In the genomic region with DNA sequence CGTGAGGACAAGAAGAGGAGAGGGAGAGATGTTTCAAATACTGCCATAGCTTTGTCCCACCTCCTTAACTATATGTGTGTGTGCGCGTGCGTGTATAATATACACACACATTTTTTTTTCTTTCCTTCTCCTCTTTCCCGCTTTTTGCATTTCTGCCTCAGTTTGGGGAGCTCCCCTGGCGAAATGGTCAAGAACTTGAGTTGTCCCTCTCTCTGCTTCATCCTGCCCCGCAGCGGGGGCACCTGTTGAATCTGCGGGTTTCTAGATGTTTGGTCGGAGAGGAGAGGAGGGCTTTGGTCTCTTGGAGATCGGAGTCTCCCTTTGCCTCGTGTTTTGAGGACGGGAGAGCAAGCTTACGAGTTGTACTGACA, we compare ENCODE assay signal across 8 cellular contexts. TPM values are rescaled to one million over a fixed set of nuclear protein-coding genes. Genes with fewer than 3 reads are reported as not detected.
DNase-seq lines count a peak whose midpoint lies in the region; TF ChIP-seq lines count a peak whose summit lies in the region.

No MANE protein-coding gene starts in this region.

- no peaks in the 10 kb centered on the region for H3K27me3 ChIP-seq in dorsolateral prefrontal cortex

- DNase-seq in DMS53 treated with DMSO at 0.1 percent for 48 hours (lab: John Stamatoyannopoulos, UW; ENCODE audit: unreplicated experiment) (peak; percentile 52), GM20000 (ENCODE audit: low spot score) (peak; percentile 59), HS-27A (ENCODE audit: low read depth) (peak; percentile 34), SHP77 treated with DMSO at 0.1 percent for 48 hours (lab: John Stamatoyannopoulos, UW) (peak; percentile 26), dorsolateral prefrontal cortex (peak in 3 of 10 donors; percentile 9 to 14 (median 13)), medulla oblongata (ENCODE audit: extremely low spot score) (peak; percentile 49), type B pancreatic cell (ENCODE audit: extremely low spot score, unreplicated experiment) (no peak), retina (no peak)

- H3K4me3 ChIP-seq in dorsolateral prefrontal cortex = peak overlapping the region; percentile 71 to 96 (median 89)

- TF ChIP-seq CTCF in GM20000 (IDR thresholded peaks at IDR 0.05; ENCODE audit: extremely low read depth, missing control alignments) (no peak), dorsolateral prefrontal cortex (IDR thresholded peaks at IDR 0.05 in 54 of 56, conservative IDR thresholded peaks at IDR 0.05 in 2 of 56; ENCODE audit: low read depth in 1 of 56, partially characterized antibody in 56 of 56) (no peak), type B pancreatic cell (conservative IDR thresholded peaks at IDR 0.05) (no peak)

- peak overlapping the region; percentile 99 for H3K4me3 Mint-ChIP-seq in type B pancreatic cell

- intact Hi-C loops in dorsolateral prefrontal cortex (cut with DNase I) = no loop called here

- H3K4me1 Mint-ChIP-seq in type B pancreatic cell (ENCODE audit: unreplicated experiment) = peaks cover 9% of the 10 kb centered on the region

- H3K27ac ChIP-seq in dorsolateral prefrontal cortex = peak overlapping the region in 57 of 59 donors; percentile 37 to 91 (median 83)

- peaks cover 25% of the 10 kb centered on the region for H3K9me3 Mint-ChIP-seq in type B pancreatic cell

- no peaks in the 10 kb centered on the region for H3K27me3 Mint-ChIP-seq in type B pancreatic cell

- peak overlapping the region; percentile 78 for H3K27ac Mint-ChIP-seq in type B pancreatic cell

- peaks cover 35% of the 10 kb centered on the region for H3K36me3 Mint-ChIP-seq in type B pancreatic cell

RNA-seq across cellular contexts. Expression of gene SCCPDH, which starts 0.5 kb away (rescaled TPM):
- total RNA-seq in dorsolateral prefrontal cortex (10 to 100 TPM; 25.8 to 69.7 (median 46.0) TPM), type B pancreatic cell (ENCODE audit: low replicate concordance) (18.1 and 34.1 TPM in 2 replicates)

Comparison
In these comparisons a context has a peak if more than half of its experiments do, and no peak if none do; other contexts are left out.
1. DNase-seq: peak in DMS53 treated with DMSO at 0.1 percent for 48 hours (single experiment), GM20000 (single experiment), HS-27A (single experiment), SHP77 treated with DMSO at 0.1 percent for 48 hours (single experiment) and medulla oblongata (single experiment); none in type B pancreatic cell (single experiment) and retina (single experiment).